In genomic region chr10:116170815-116171250, GRCh38 we compare ENCODE assay signal across 1 cellular context.
A peak's percentile ranks its signal among the peaks of the same experiment; 100 is the strongest.
TF ChIP-seq lines count a peak whose summit lies in the region.

No MANE protein-coding gene starts in this region.

TF ChIP-seq in HEK293, 187 proteins besides CTCF, POLR2A, EP300 and RAD21 (continued from another document and continues in another):
- TF ChIP-seq PRDM4 (tag by site-specific recombination; IDR thresholded peaks at IDR 0.05) (peak; percentile 41; the same call in 1 of the 2 replicates), ZNF518A (tag by site-specific recombination; conservative IDR thresholded peaks at IDR 0.05; ENCODE audit: low read depth) (no peak), BCL11A (tag by site-specific recombination; IDR thresholded peaks at IDR 0.05; ENCODE audit: low read depth) (0 out of 2 replicates have a peak, but pooled peaks have one; percentile 36), ZNF621 (tag by site-specific recombination; IDR thresholded peaks at IDR 0.05) (no peak), ZNF560 (tag by site-specific recombination; IDR thresholded peaks at IDR 0.05; ENCODE audit: borderline replicate concordance) (no peak), ZNF600 (tag by site-specific recombination; IDR thresholded peaks at IDR 0.05) (0 out of 2 replicates have a peak, but pooled peaks have one; percentile 15), ZBTB1 (tag by site-specific recombination; IDR thresholded peaks at IDR 0.05) (peak; percentile 41; the same call in 1 of the 2 replicates), ZNF362 (tag by site-specific recombination; IDR thresholded peaks at IDR 0.05) (no peak), ZNF830 (tag by site-specific recombination; IDR thresholded peaks at IDR 0.05; ENCODE audit: low read depth) (no peak), HOXA7 (CRISPR knock-in tag; IDR thresholded peaks at IDR 0.05; ENCODE audit: borderline replicate concordance) (no peak), WT1 (tag by site-specific recombination; IDR thresholded peaks at IDR 0.05) (peak; percentile 69), ZNF76 (tag by site-specific recombination; IDR thresholded peaks at IDR 0.05; ENCODE audit: borderline replicate concordance, low read depth) (no peak), ZNF18 (tag by site-specific recombination; IDR thresholded peaks at IDR 0.05) (no peak), RBAK (tag by site-specific recombination; IDR thresholded peaks at IDR 0.05) (no peak), ZNF544 (tag by site-specific recombination; IDR thresholded peaks at IDR 0.05) (no peak), GFI1B (tag by site-specific recombination; IDR thresholded peaks at IDR 0.05) (no peak), ZNF335 (tag by site-specific recombination; conservative IDR thresholded peaks at IDR 0.05) (no peak), TRIM28 (IDR thresholded peaks at IDR 0.05; ENCODE audit: borderline replicate concordance, low read length) (peak; percentile 21; the same call in 1 of the 2 replicates), ZNF146 (tag by site-specific recombination; IDR thresholded peaks at IDR 0.05) (no peak), ZNF366 (tag by site-specific recombination; conservative IDR thresholded peaks at IDR 0.05) (peak; percentile 70), ZNF624 (tag by site-specific recombination; IDR thresholded peaks at IDR 0.05) (no peak), KLF8 (tag by site-specific recombination; IDR thresholded peaks at IDR 0.05) (peak; percentile 62; the same call in 1 of the 2 replicates), ZNF184 (tag by site-specific recombination; IDR thresholded peaks at IDR 0.05) (no peak; the same call in 1 of the 2 replicates), SETDB1 (IDR thresholded peaks at IDR 0.05; ENCODE audit: insufficient read length, low read length) (no peak), ZNF132 (tag by site-specific recombination; IDR thresholded peaks at IDR 0.05; ENCODE audit: borderline replicate concordance) (no peak), ZNF211 (tag by site-specific recombination; IDR thresholded peaks at IDR 0.05; ENCODE audit: low read depth) (no peak), HOXC10 (CRISPR knock-in tag; IDR thresholded peaks at IDR 0.05) (no peak), ZNF155 (tag by site-specific recombination; IDR thresholded peaks at IDR 0.05) (no peak), ZNF280C (tag by site-specific recombination; IDR thresholded peaks at IDR 0.05) (no peak), ZNF707 (tag by site-specific recombination; IDR thresholded peaks at IDR 0.05) (no peak), ZNF24 (tag by site-specific recombination; IDR thresholded peaks at IDR 0.05) (0 out of 2 replicates have a peak, but pooled peaks have one; percentile 39), ZNF791 (tag by site-specific recombination; IDR thresholded peaks at IDR 0.05) (no peak), SCRT2 (tag by site-specific recombination; IDR thresholded peaks at IDR 0.05) (no peak), ZNF202 (tag by site-specific recombination; IDR thresholded peaks at IDR 0.05; ENCODE audit: borderline replicate concordance) (no peak), ZNF837 (tag by site-specific recombination; IDR thresholded peaks at IDR 0.05) (no peak), ZNF610 (tag by site-specific recombination; IDR thresholded peaks at IDR 0.05; ENCODE audit: borderline replicate concordance) (no peak), ZNF394 (tag by site-specific recombination; IDR thresholded peaks at IDR 0.05; ENCODE audit: borderline replicate concordance) (peak; percentile 30; the same call in 1 of the 2 replicates), ZBTB48 (tag by site-specific recombination; IDR thresholded peaks at IDR 0.05) (no peak), ZNF48 (tag by site-specific recombination; IDR thresholded peaks at IDR 0.05) (no peak)
- TF ChIP-seq, protein P1, sequence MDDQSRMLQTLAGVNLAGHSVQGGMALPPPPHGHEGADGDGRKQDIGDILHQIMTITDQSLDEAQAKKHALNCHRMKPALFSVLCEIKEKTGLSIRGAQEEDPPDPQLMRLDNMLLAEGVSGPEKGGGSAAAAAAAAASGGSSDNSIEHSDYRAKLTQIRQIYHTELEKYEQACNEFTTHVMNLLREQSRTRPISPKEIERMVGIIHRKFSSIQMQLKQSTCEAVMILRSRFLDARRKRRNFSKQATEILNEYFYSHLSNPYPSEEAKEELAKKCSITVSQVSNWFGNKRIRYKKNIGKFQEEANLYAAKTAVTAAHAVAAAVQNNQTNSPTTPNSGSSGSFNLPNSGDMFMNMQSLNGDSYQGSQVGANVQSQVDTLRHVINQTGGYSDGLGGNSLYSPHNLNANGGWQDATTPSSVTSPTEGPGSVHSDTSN (CRISPR knock-in tag; IDR thresholded peaks at IDR 0.05): no peak
- TF ChIP-seq, protein P2, sequence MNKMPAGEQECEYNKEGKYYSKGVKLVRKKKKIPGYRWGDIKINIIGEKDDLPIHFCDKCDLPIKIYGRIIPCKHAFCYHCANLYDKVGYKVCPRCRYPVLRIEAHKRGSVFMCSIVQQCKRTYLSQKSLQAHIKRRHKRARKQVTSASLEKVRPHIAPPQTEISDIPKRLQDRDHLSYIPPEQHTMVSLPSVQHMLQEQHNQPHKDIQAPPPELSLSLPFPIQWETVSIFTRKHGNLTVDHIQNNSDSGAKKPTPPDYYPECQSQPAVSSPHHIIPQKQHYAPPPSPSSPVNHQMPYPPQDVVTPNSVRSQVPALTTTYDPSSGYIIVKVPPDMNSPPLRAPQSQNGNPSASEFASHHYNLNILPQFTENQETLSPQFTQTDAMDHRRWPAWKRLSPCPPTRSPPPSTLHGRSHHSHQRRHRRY (tag by site-specific recombination; IDR thresholded peaks at IDR 0.05): no peak
- TF ChIP-seq, protein P3, sequence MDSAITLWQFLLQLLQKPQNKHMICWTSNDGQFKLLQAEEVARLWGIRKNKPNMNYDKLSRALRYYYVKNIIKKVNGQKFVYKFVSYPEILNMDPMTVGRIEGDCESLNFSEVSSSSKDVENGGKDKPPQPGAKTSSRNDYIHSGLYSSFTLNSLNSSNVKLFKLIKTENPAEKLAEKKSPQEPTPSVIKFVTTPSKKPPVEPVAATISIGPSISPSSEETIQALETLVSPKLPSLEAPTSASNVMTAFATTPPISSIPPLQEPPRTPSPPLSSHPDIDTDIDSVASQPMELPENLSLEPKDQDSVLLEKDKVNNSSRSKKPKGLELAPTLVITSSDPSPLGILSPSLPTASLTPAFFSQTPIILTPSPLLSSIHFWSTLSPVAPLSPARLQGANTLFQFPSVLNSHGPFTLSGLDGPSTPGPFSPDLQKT (IDR thresholded peaks at IDR 0.05; ENCODE audit: borderline replicate concordance, low read depth, low read length): no peak
- TF ChIP-seq, protein P4, sequence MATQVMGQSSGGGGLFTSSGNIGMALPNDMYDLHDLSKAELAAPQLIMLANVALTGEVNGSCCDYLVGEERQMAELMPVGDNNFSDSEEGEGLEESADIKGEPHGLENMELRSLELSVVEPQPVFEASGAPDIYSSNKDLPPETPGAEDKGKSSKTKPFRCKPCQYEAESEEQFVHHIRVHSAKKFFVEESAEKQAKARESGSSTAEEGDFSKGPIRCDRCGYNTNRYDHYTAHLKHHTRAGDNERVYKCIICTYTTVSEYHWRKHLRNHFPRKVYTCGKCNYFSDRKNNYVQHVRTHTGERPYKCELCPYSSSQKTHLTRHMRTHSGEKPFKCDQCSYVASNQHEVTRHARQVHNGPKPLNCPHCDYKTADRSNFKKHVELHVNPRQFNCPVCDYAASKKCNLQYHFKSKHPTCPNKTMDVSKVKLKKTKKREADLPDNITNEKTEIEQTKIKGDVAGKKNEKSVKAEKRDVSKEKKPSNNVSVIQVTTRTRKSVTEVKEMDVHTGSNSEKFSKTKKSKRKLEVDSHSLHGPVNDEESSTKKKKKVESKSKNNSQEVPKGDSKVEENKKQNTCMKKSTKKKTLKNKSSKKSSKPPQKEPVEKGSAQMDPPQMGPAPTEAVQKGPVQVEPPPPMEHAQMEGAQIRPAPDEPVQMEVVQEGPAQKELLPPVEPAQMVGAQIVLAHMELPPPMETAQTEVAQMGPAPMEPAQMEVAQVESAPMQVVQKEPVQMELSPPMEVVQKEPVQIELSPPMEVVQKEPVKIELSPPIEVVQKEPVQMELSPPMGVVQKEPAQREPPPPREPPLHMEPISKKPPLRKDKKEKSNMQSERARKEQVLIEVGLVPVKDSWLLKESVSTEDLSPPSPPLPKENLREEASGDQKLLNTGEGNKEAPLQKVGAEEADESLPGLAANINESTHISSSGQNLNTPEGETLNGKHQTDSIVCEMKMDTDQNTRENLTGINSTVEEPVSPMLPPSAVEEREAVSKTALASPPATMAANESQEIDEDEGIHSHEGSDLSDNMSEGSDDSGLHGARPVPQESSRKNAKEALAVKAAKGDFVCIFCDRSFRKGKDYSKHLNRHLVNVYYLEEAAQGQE (tag by site-specific recombination; IDR thresholded peaks at IDR 0.05): no peak
